Comparison of ENCODE assay signal across 8 cellular contexts in genomic region chr2:159903404-159904126, GRCh38. TPM values are rescaled to one million over a fixed set of nuclear protein-coding genes. Genes with fewer than 3 reads are reported as not detected.
DNase-seq lines count a peak whose midpoint lies in the region; ATAC-seq and TF ChIP-seq lines count a peak whose summit lies in the region.

No MANE protein-coding gene starts in this region.

- 38 to 51% methylated on average over 17 of the region's 17 CpGs for WGBS in body of pancreas, 2 donors

- ATAC-seq in HG02970 (IDR thresholded peaks at IDR 0.05; ENCODE audit: low FRiP score, unreplicated experiment) (peak; percentile 26), body of pancreas (no peak)

- H3K9me3 ChIP-seq in body of pancreas, result no peaks in the 10 kb centered on the region

- peak overlapping the region in 2 of 4 donors; percentile 41 to 47 for H3K27ac ChIP-seq in body of pancreas

- no peaks in the 10 kb centered on the region for H3K27me3 ChIP-seq in body of pancreas

- TF ChIP-seq POLR2A in GM18526 (IDR thresholded peaks at IDR 0.05; ENCODE audit: extremely low read depth, insufficient read length) (peak; percentile 70), body of pancreas (IDR thresholded peaks at IDR 0.05) (peak in 1 of 3 donors; percentile 11)

- TF ChIP-seq CTCF in body of pancreas (IDR thresholded peaks at IDR 0.05), result no peak

- intact Hi-C loops in body of pancreas (cut with DNase I), result no loop called here

- H3K4me3 ChIP-seq in body of pancreas, result peak overlapping the region in 1 of 2 donors; percentile 2

- H3K4me1 ChIP-seq in body of pancreas, result peaks cover 20% of the 10 kb centered on the region

- DNase-seq in T-helper 1 cell, result peak; percentile 33 to 82 (median 54)
- DNase-seq in body of pancreas, result peak in 3 of 4 donors; percentile 15 to 22 (median 19)
- DNase-seq in medulla oblongata (ENCODE audit: extremely low spot score), result peak; percentile 40
- DNase-seq in stimulated activated CD8-positive, alpha-beta memory T cell treated with anti-CD3 and anti-CD28 coated beads, Interleukin-4, amount 100 ng/mL, for 4 hours (ENCODE audit: low read depth in 2 of 2, low spot score in 1 of 2), result peak; percentile 27 to 31
- no peak for DNase-seq in OCI-M1 (lab: John Stamatoyannopoulos, UW)
- no peak for DNase-seq in SW480 (ENCODE audit: low spot score)

- H3K36me3 ChIP-seq in body of pancreas (replicated peaks in 1 of 2; ENCODE audit: insufficient read depth in 1 of 2, low read depth in 2 of 2), result no peaks in the 10 kb centered on the region

RNA-seq across cellular contexts. Expression of gene LY75, which starts 1.0 kb away (rescaled TPM):
- 1 to 10 TPM in 1 of 2 donors, not detected in 1; 2.9 TPM for total RNA-seq in body of pancreas

Comparison
In these comparisons a context has a peak if more than half of its experiments do, and no peak if none do; other contexts are left out.
1. DNase-seq: peak in T-helper 1 cell (5 of 5), body of pancreas (3 of 4), medulla oblongata (single experiment) and stimulated activated CD8-positive, alpha-beta memory T cell treated with anti-CD3 and anti-CD28 coated beads, Interleukin-4, amount 100 ng/mL, for 4 hours (2 of 2); none in OCI-M1 (single experiment) and SW480 (single experiment).